32 cellular contexts compared by ENCODE assay signal in the genomic region with DNA sequence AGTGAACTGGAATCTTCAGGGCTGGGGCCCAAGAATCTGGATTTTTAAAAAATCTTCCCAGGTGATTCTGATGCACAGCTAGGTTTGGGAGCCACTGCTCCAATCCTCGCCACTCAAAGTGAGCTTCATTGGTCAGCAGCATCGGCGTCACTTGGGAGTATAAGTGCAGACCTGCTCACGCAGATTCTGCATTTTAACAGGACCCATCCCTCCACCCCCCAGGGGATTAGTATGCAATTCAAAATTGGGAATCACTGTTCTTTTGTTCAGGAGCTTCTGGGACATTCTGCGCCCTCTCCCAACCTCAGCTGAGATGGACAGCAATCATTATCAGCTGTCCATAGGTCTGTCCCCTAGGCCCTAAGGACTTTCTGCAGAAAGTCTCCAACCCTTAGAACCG. TPM values are rescaled to one million over a fixed set of nuclear protein-coding genes. Genes with fewer than 3 reads are reported as not detected.
"Had no signal": no experiment of that assay in that cellular context is flagged by ENCODE, and none has a peak within 500 bp of the region (broad histone marks: within the 10 kb centered on the region; RNA-seq: fewer than 3 reads in every experiment).

No MANE protein-coding gene starts in this region.

- H3K9me3 ChIP-seq: esophagus muscularis mucosa, heart right ventricle, lower lobe of right lung, mucosa of descending colon, ovary, psoas muscle, spleen, testis, tibial artery had no signal

- H3K9me3 Mint-ChIP-seq: dendritic cell treated with granulocyte-macrophage colony-stimulating factor and Interleukin-4, amounts not matched to agents 40 ng/mL and 50 ng/mL, for 4 days; memory B cell; mesothelial cell of epicardium; naive B cell; nephron progenitor cell; stimulated activated memory B cell treated with anti-CD40 and anti-IgM and Interleukin-4, amounts not matched to agents 10 μg/mL and 1 μg/mL and 100 μg/mL, for 72 hours; type B pancreatic cell had no signal

- ATAC-seq: heart right ventricle; left colon; left ventricle myocardium superior; lower lobe of right lung; mucosa of descending colon; psoas muscle; right cardiac atrium; stimulated activated memory B cell treated with anti-CD40 and anti-IgM and Interleukin-4, amounts not matched to agents 10 μg/mL and 1 μg/mL and 100 μg/mL, for 72 hours; stimulated activated naive CD8-positive, alpha-beta T cell treated with anti-CD3 and anti-CD28 coated beads, Interleukin-15, Interleukin-2, amounts not matched to agents 100 U/mL and 50 U/mL, for 24 hours had no signal

- DNase-seq: effector CD8-positive, alpha-beta T cell; foreskin keratinocyte; glutamatergic neuron; heart right ventricle; hippocampal formation; kidney glomerular epithelial cell; left colon; left ventricle myocardium superior; mucosa of descending colon; naive B cell; nephron progenitor cell; nucleus accumbens; psoas muscle; right cardiac atrium; stimulated activated CD4-positive, alpha-beta T cell treated with anti-CD3 and anti-CD28 coated beads, Interleukin-4, amount 100 ng/mL, for 4 hours; stimulated activated naive CD8-positive, alpha-beta T cell treated with anti-CD3 and anti-CD28 coated beads, Interleukin-15, Interleukin-2, amounts not matched to agents 100 U/mL and 50 U/mL, for 24 hours; substantia nigra; testis; tibial artery had no signal

- H3K4me3 Mint-ChIP-seq: dendritic cell treated with granulocyte-macrophage colony-stimulating factor and Interleukin-4, amounts not matched to agents 40 ng/mL and 50 ng/mL, for 4 days; memory B cell; mesothelial cell of epicardium; naive B cell; nephron progenitor cell; stimulated activated memory B cell treated with anti-CD40 and anti-IgM and Interleukin-4, amounts not matched to agents 10 μg/mL and 1 μg/mL and 100 μg/mL, for 72 hours; type B pancreatic cell had no signal

- H3K36me3 Mint-ChIP-seq: memory B cell; mesothelial cell of epicardium; naive B cell; stimulated activated memory B cell treated with anti-CD40 and anti-IgM and Interleukin-4, amounts not matched to agents 10 μg/mL and 1 μg/mL and 100 μg/mL, for 72 hours; type B pancreatic cell had no signal

- H3K4me3 ChIP-seq: esophagus muscularis mucosa, heart right ventricle, lower lobe of right lung, mucosa of descending colon, ovary, psoas muscle, skin epidermis, spleen, testis, tibial artery had no signal

- H3K27ac ChIP-seq: esophagus muscularis mucosa, foreskin keratinocyte, heart right ventricle, lower lobe of right lung, ovary, psoas muscle, skin epidermis, spleen, testis, tibial artery had no signal

- H3K27me3 ChIP-seq: ovary, testis, tibial artery had no signal

- H3K4me1 ChIP-seq: esophagus muscularis mucosa, foreskin keratinocyte, heart right ventricle, lower lobe of right lung, psoas muscle, spleen, testis had no signal

- H3K27ac Mint-ChIP-seq: dendritic cell treated with granulocyte-macrophage colony-stimulating factor and Interleukin-4, amounts not matched to agents 40 ng/mL and 50 ng/mL, for 4 days; memory B cell; mesothelial cell of epicardium; naive B cell; nephron progenitor cell; stimulated activated memory B cell treated with anti-CD40 and anti-IgM and Interleukin-4, amounts not matched to agents 10 μg/mL and 1 μg/mL and 100 μg/mL, for 72 hours; type B pancreatic cell had no signal

- H3K36me3 ChIP-seq: esophagus muscularis mucosa, heart right ventricle, lower lobe of right lung, ovary, spleen had no signal

- H3K4me1 Mint-ChIP-seq: stimulated activated memory B cell treated with anti-CD40 and anti-IgM and Interleukin-4, amounts not matched to agents 10 μg/mL and 1 μg/mL and 100 μg/mL, for 72 hours had no signal

RNA-seq across cellular contexts. Expression of gene LGR6, which starts 53.5 kb away (rescaled TPM):
- total RNA-seq: endothelial cell of umbilical vein, epithelial cell of proximal tubule, fibroblast of lung had no signal
- polyA plus RNA-seq: endothelial cell of umbilical vein had no signal
